In genomic region chr22:50200333-50201190, GRCh38 we compare ENCODE assay signal across 8 cellular contexts.
DNase-seq lines count a peak whose midpoint lies in the region; ATAC-seq and TF ChIP-seq lines count a peak whose summit lies in the region.

A gene with protein sequence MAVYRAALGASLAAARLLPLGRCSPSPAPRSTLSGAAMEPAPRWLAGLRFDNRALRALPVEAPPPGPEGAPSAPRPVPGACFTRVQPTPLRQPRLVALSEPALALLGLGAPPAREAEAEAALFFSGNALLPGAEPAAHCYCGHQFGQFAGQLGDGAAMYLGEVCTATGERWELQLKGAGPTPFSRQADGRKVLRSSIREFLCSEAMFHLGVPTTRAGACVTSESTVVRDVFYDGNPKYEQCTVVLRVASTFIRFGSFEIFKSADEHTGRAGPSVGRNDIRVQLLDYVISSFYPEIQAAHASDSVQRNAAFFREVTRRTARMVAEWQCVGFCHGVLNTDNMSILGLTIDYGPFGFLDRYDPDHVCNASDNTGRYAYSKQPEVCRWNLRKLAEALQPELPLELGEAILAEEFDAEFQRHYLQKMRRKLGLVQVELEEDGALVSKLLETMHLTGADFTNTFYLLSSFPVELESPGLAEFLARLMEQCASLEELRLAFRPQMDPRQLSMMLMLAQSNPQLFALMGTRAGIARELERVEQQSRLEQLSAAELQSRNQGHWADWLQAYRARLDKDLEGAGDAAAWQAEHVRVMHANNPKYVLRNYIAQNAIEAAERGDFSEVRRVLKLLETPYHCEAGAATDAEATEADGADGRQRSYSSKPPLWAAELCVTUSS (plus strand): TSS chr22:50201011. CDS start chr22:50201037, 26 bp downstream.

- H3K9me3 ChIP-seq in KOPT-K1 (ENCODE audit: insufficient read depth, low read length, poor library complexity, severe bottlenecking), result no peaks in the 10 kb centered on the region
- no peaks in the 10 kb centered on the region for H3K9me3 ChIP-seq in RWPE2 (ENCODE audit: severe bottlenecking)

- H3K4me3 ChIP-seq in RWPE2 (ENCODE audit: severe bottlenecking), result peak within 1 kb of the TSS; percentile 100
- H3K4me3 ChIP-seq in fibroblast of pulmonary artery (replicated peaks; ENCODE audit: low read depth, low read length), result peak within 1 kb of the TSS; percentile 68

- TF ChIP-seq CTCF in RWPE2 (IDR thresholded peaks at IDR 0.05; ENCODE audit: poor library complexity, severe bottlenecking) (no peak), fibroblast of pulmonary artery (IDR thresholded peaks at IDR 0.05; ENCODE audit: low read length, missing control alignments) (no peak), nephron (IDR thresholded peaks at IDR 0.05; ENCODE audit: unreplicated experiment in 3 of 3) (no peak)

- H3K36me3 Mint-ChIP-seq in nephron (ENCODE audit: low read depth), result peaks cover 24% of the 10 kb centered on the region

- H3K36me3 ChIP-seq in KOPT-K1 (ENCODE audit: insufficient read depth, low read length) (peaks cover 72% of the 10 kb centered on the region), RWPE2 (ENCODE audit: low read depth) (peaks cover 42% of the 10 kb centered on the region)

- H3K4me1 Mint-ChIP-seq in nephron, result peaks cover 16% of the 10 kb centered on the region

- H3K27me3 Mint-ChIP-seq in nephron (ENCODE audit: low read depth), result peaks cover 7% of the 10 kb centered on the region

- H3K9me3 Mint-ChIP-seq in nephron, result no peaks in the 10 kb centered on the region

- ATAC-seq in GM21529 (IDR thresholded peaks at IDR 0.05; ENCODE audit: unreplicated experiment), result peak; percentile 60
- ATAC-seq in RWPE2 (ENCODE audit: low read depth), result peak; percentile 78
- peak; percentile 91 for ATAC-seq in stimulated activated naive CD8-positive, alpha-beta T cell treated with anti-CD3 and anti-CD28 coated beads, Interleukin-15, Interleukin-2, amounts not matched to agents 100 U/mL and 50 U/mL, for 24 hours

- H3K27me3 ChIP-seq in RWPE2 (ENCODE audit: insufficient read depth, poor library complexity, severe bottlenecking), result no peaks in the 10 kb centered on the region

- DNase-seq in DMS114 treated with DMSO at 0.1 percent for 48 hours (lab: John Stamatoyannopoulos, UW; ENCODE audit: unreplicated experiment), result peak; percentile 63
- DNase-seq in RWPE2 (ENCODE audit: low spot score), result peak; percentile 87
- DNase-seq in activated T-helper 9 cell treated with anti-CD3 and anti-CD28 coated beads, Interleukin-2, amount 50 U/mL, for 16 hours (ENCODE audit: low read depth), result peak; percentile 85
- DNase-seq in fibroblast of pulmonary artery (ENCODE audit: low read depth), result peak; percentile 86
- peak; percentile 97 for DNase-seq in stimulated activated naive CD8-positive, alpha-beta T cell treated with anti-CD3 and anti-CD28 coated beads, Interleukin-15, Interleukin-2, amounts not matched to agents 100 U/mL and 50 U/mL, for 24 hours

- no peaks in the 10 kb centered on the region for H3K4me1 ChIP-seq in RWPE2 (ENCODE audit: insufficient read depth, poor library complexity, severe bottlenecking)

- peak within 1 kb of the TSS; percentile 93 to 94 (median 93) for H3K4me3 Mint-ChIP-seq in nephron

- H3K27ac ChIP-seq in KOPT-K1 (ENCODE audit: low read depth, low read length, poor library complexity, severe bottlenecking) (peak within 1 kb of the TSS; percentile 83), RWPE2 (ENCODE audit: poor library complexity, severe bottlenecking) (peak within 1 kb of the TSS; percentile 50)

- peak within 1 kb of the TSS; percentile 40 to 87 (median 86) for H3K27ac Mint-ChIP-seq in nephron

Comparison
In these comparisons a context has a peak if more than half of its experiments do, and no peak if none do; other contexts are left out.
1. Peak in every context shown above with its lines: DNase-seq, ATAC-seq, H3K4me3 ChIP-seq and H3K27ac ChIP-seq.